In genomic region chr3:153161714-153162512, GRCh38 we compare ENCODE assay signal across 8 cellular contexts. TPM values are rescaled to one million over a fixed set of nuclear protein-coding genes. Genes with fewer than 3 reads are reported as not detected.
DNase-seq lines count a peak whose midpoint lies in the region; ATAC-seq and TF ChIP-seq lines count a peak whose summit lies in the region.

Gene RAP2B, plus strand, starts transcription at chr3:153162226. Its CDS starts 468 bp downstream, at chr3:153162694.

- H3K27ac Mint-ChIP-seq in CD4-positive, alpha-beta memory T cell: peak within 1 kb of the TSS; percentile 97 to 98 (median 98)
- peak within 1 kb of the TSS; percentile 93 for H3K27ac Mint-ChIP-seq in endothelial cell (ENCODE audit: unreplicated experiment)

- CTCF ChIA-PET in CD4-positive, alpha-beta memory T cell (lab: Charles Lee; ENCODE audit: partially characterized antibody): interaction anchor here (0.6 to 12.2 kb wide), 16 partner anchors 9 to 608 kb away, joined by 3 to 191 read pairs (median 5); no protein-coding TSS in a partner anchor

- H3K9ac ChIP-seq in NT2/D1 (ENCODE audit: insufficient read length, low read depth): peak within 1 kb of the TSS; percentile 96

- H3K4me1 ChIP-seq in CD4-positive, alpha-beta memory T cell (ENCODE audit: insufficient read depth, low read length): peaks cover 37% of the 10 kb centered on the region
- H3K4me1 ChIP-seq in NT2/D1 (ENCODE audit: insufficient read depth, insufficient read length): no peaks in the 10 kb centered on the region

- intact Hi-C loops in CD4-positive, alpha-beta memory T cell (cut with micrococcal nuclease): loop anchor here (1.0 to 10.0 kb wide), 9 partner anchors 21 to 1957 kb away; partner anchors contain the start of genes DHX36 and GPR171

- no peaks in the 10 kb centered on the region for H3K9me3 ChIP-seq in CD4-positive, alpha-beta memory T cell (ENCODE audit: control insufficient read depth in 1 of 2, low read length in 2 of 2)
- H3K9me3 ChIP-seq in NT2/D1 (ENCODE audit: insufficient read depth, low read length): no peaks in the 10 kb centered on the region

- no peaks in the 10 kb centered on the region for H3K27me3 ChIP-seq in CD4-positive, alpha-beta memory T cell (ENCODE audit: insufficient read depth, low read length)
- H3K27me3 ChIP-seq in HL-60 (ENCODE audit: insufficient read depth, poor library complexity, severe bottlenecking) (no peaks in the 10 kb centered on the region), NT2/D1 (ENCODE audit: insufficient read depth, insufficient read length) (peaks cover 14% of the 10 kb centered on the region)

- peaks cover 3 to 24% of the 10 kb centered on the region in 2 donors for H3K36me3 Mint-ChIP-seq in CD4-positive, alpha-beta memory T cell
- H3K36me3 Mint-ChIP-seq in endothelial cell (ENCODE audit: low read depth, unreplicated experiment): peaks cover 3% of the 10 kb centered on the region

- H3K27me3 Mint-ChIP-seq in CD4-positive, alpha-beta memory T cell: no peaks in the 10 kb centered on the region
- H3K27me3 Mint-ChIP-seq in endothelial cell (ENCODE audit: unreplicated experiment): peaks cover 20% of the 10 kb centered on the region

- H3K36me3 ChIP-seq in CD4-positive, alpha-beta memory T cell (ENCODE audit: insufficient read depth, low read length): no peaks in the 10 kb centered on the region
- H3K36me3 ChIP-seq in NT2/D1 (ENCODE audit: insufficient read depth, insufficient read length, low read length): peaks cover 21% of the 10 kb centered on the region

- H3K4me3 Mint-ChIP-seq in CD4-positive, alpha-beta memory T cell: peak within 1 kb of the TSS; percentile 99 to 100 (median 99)
- peak within 1 kb of the TSS; percentile 100 for H3K4me3 Mint-ChIP-seq in endothelial cell (ENCODE audit: unreplicated experiment)

- ATAC-seq in GM19455 (IDR thresholded peaks at IDR 0.05; ENCODE audit: unreplicated experiment): peak; percentile 50

- peaks cover 26 to 64% (median 39%) of the 10 kb centered on the region in 4 donors for H3K4me1 Mint-ChIP-seq in CD4-positive, alpha-beta memory T cell
- peaks cover 32% of the 10 kb centered on the region for H3K4me1 Mint-ChIP-seq in endothelial cell (ENCODE audit: unreplicated experiment)

- no peak for TF ChIP-seq CTCF in HL-60 (IDR thresholded peaks at IDR 0.05; ENCODE audit: insufficient read depth, low read length)
- no peak for TF ChIP-seq CTCF in endothelial cell (IDR thresholded peaks at IDR 0.05; ENCODE audit: unreplicated experiment)

- H3K9me3 Mint-ChIP-seq in CD4-positive, alpha-beta memory T cell: peaks cover 0 to 2% (median 0%) of the 10 kb centered on the region in 8 donors
- no peaks in the 10 kb centered on the region for H3K9me3 Mint-ChIP-seq in endothelial cell (ENCODE audit: unreplicated experiment)

- H3K27ac ChIP-seq in CD4-positive, alpha-beta memory T cell (ENCODE audit: low read depth, low read length): peak within 1 kb of the TSS; percentile 76
- H3K27ac ChIP-seq in HL-60 (replicated peaks): peak within 1 kb of the TSS; percentile 78

- POLR2A ChIA-PET in CD4-positive, alpha-beta memory T cell (lab: Charles Lee; ENCODE audit: partially characterized antibody): interaction anchor here (0.7 to 8.5 kb wide), 30 partner anchors 9 to 482 kb away, joined by 3 to 206 read pairs (median 7); no protein-coding TSS in a partner anchor

- H3K4me3 ChIP-seq in CD4-positive, alpha-beta memory T cell (ENCODE audit: low read length in 2 of 2): peak within 1 kb of the TSS; percentile 75 to 93
- H3K4me3 ChIP-seq in HL-60 (replicated peaks; ENCODE audit: insufficient read depth, low read length) (peak within 1 kb of the TSS; percentile 90), NT2/D1 (ENCODE audit: insufficient read length, low read depth) (peak within 1 kb of the TSS; percentile 93)

- DNase-seq in CD4-positive, alpha-beta memory T cell: peak; percentile 88 to 93 (median 90)
- peak; percentile 74 to 96 for DNase-seq in HL-60 (ENCODE audit: low read depth in 1 of 2, low spot score in 1 of 2)
- DNase-seq in NT2/D1 (ENCODE audit: low read depth, low spot score): peak; percentile 91
- DNase-seq in activated CD8-positive, alpha-beta memory T cell treated with anti-CD3 and anti-CD28 coated beads, Interleukin-2, amount 50 U/mL, for 4 hours: peak; percentile 95
- peak; percentile 98 for DNase-seq in endothelial cell (ENCODE audit: low spot score)
- peak; percentile 93 for DNase-seq in midbrain (lab: John Stamatoyannopoulos, UW)
- peak; percentile 95 for DNase-seq in stimulated activated CD8-positive, alpha-beta memory T cell treated with anti-CD3 and anti-CD28 coated beads, Interleukin-15, amount 100 ng/mL, for 48 hours (ENCODE audit: low read depth in 2 of 2)

RNA-seq across cellular contexts. Expression of gene RAP2B, which starts in this region (rescaled TPM):
- total RNA-seq in CD4-positive, alpha-beta memory T cell: 10 to 100 TPM; 41.1 to 42.3 TPM
- polyA plus RNA-seq in CD4-positive, alpha-beta memory T cell: 10 to 100 TPM; 13.8 to 19.6 TPM
- total RNA-seq in endothelial cell (ENCODE audit: unreplicated experiment): 33.7 TPM

Comparison
In these comparisons a context has a peak if more than half of its experiments do, and no peak if none do; other contexts are left out.
1. Peak in every context shown above with its lines: DNase-seq, ATAC-seq, H3K4me3 ChIP-seq and H3K27ac ChIP-seq.